8 cellular contexts compared by ENCODE assay signal in the genomic region with DNA sequence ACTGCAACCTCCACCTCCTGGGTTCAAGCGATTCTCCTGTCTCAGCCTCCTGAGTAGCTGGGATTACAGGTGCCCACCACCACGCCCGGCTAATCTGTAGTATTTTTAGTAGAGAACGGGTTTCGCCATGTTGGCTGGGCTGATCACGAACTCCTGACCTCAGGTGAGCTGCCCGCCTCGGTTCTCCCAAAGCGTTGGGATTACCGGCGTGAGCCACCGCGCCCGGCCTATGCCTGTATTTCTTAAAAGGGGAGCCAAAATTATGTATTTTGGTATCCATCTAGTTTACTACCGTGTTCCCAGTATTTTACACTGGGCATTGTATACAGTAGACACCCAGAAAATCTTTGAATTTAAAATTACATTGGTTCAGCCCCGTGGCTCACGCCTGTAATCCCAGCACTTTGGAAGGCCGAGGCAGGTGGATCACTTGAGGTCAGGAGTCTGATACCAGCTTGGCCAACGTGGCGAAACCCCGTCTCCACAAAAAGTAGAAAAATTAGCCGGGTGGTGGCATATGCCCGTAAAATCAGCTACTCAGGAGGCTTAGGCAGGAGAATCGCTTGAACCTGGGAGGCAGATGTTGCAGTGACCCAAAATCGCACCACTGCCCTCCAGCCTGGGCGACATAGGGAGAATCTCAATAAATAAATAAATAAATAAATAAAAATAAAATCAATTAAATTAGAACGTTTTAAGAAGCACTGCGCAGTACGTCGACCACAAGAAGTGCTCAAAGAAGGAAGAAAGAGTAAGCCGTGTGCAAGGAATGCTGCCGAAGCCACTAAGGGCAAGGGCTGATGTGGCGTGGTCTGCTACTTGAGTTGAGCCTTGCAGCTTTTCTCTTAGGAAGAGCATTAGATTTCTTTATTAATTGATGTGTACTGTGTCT. TPM values are rescaled to one million over a fixed set of nuclear protein-coding genes. Genes with fewer than 3 reads are reported as not detected.
A peak's percentile ranks its signal among the peaks of the same experiment; 100 is the strongest.
DNase-seq lines count a peak whose midpoint lies in the region; ATAC-seq, FAIRE-seq and TF ChIP-seq lines count a peak whose summit lies in the region.

No MANE protein-coding gene starts in this region.

- peak; percentile 65 for DNase-seq in DMS79 treated with DMSO at 0.1 percent for 48 hours (lab: John Stamatoyannopoulos, UW)
- no peak for DNase-seq in effector memory CD4-positive, alpha-beta T cell
- peak in 1 of 6 donors; percentile 52 for DNase-seq in pancreas
- DNase-seq in putamen (ENCODE audit: low spot score) = no peak
- no peak for DNase-seq in activated gamma-delta T cell (lab: John Stamatoyannopoulos, UW)

- peak overlapping the region; percentile 69 for H3K4me2 ChIP-seq in OCI-LY1 (ENCODE audit: low read length)

- WGBS in pancreas, 2 donors = 84 to 89% methylated on average over 33 of the region's 33 CpGs

- peaks cover 32% of the 10 kb centered on the region for H3K79me2 ChIP-seq in OCI-LY1 (ENCODE audit: insufficient read depth, low read length)

- H3K9me3 ChIP-seq in OCI-LY1 (ENCODE audit: low read length) (no peaks in the 10 kb centered on the region), pancreas (no peaks in the 10 kb centered on the region)
- H3K9me3 ChIP-seq in effector memory CD4-positive, alpha-beta T cell (ENCODE audit: control insufficient read depth, low read length) = no peaks in the 10 kb centered on the region

- H3K4me3 ChIP-seq in OCI-LY1 (ENCODE audit: low read depth, low read length, poor library complexity, severe bottlenecking) = peak overlapping the region; percentile 81
- H3K4me3 ChIP-seq in effector memory CD4-positive, alpha-beta T cell (ENCODE audit: insufficient read depth, low read depth, low read length, poor library complexity, severe bottlenecking) = peak overlapping the region; percentile 66
- H3K4me3 ChIP-seq in pancreas = peak overlapping the region in 2 of 4 donors; percentile 55 to 71

- peaks cover 31% of the 10 kb centered on the region for H3K4me1 ChIP-seq in OCI-LY1 (ENCODE audit: insufficient read depth, low read length, severe bottlenecking)
- H3K4me1 ChIP-seq in effector memory CD4-positive, alpha-beta T cell (ENCODE audit: control insufficient read depth, insufficient read depth, low read length, poor library complexity, severe bottlenecking) = peaks cover 33% of the 10 kb centered on the region
- peaks cover 12 to 25% (median 22%) of the 10 kb centered on the region in 3 donors for H3K4me1 ChIP-seq in pancreas

- H3K27me3 ChIP-seq in OCI-LY1 (ENCODE audit: insufficient read depth, low read length) (no peaks in the 10 kb centered on the region), pancreas (no peaks in the 10 kb centered on the region)
- H3K27me3 ChIP-seq in effector memory CD4-positive, alpha-beta T cell (replicated peaks; ENCODE audit: control insufficient read depth, insufficient read depth, low read length, poor library complexity, severe bottlenecking) = no peaks in the 10 kb centered on the region

- peak overlapping the region; percentile 88 for H3K27ac ChIP-seq in OCI-LY1 (ENCODE audit: low read depth, low read length, poor library complexity, severe bottlenecking)
- peak overlapping the region; percentile 100 for H3K27ac ChIP-seq in effector memory CD4-positive, alpha-beta T cell (ENCODE audit: insufficient read depth, low read length, poor library complexity, severe bottlenecking)
- peak overlapping the region; percentile 76 to 98 (median 94) for H3K27ac ChIP-seq in pancreas

- peak overlapping the region; percentile 48; the same call in 1 of the 2 replicates for H2AFZ ChIP-seq in OCI-LY1 (ENCODE audit: low read length)

- H3F3A ChIP-seq in OCI-LY1 (ENCODE audit: insufficient read depth, low read length) = no peaks in the 10 kb centered on the region

- H4K20me1 ChIP-seq in OCI-LY1 (ENCODE audit: insufficient read depth, low read length) = 0 out of 2 replicates have a peak, but pooled peaks cover 4% of the 10 kb centered on the region

- H3K9ac ChIP-seq in OCI-LY1 (ENCODE audit: low read length) = peak overlapping the region; percentile 85

- H3K9me2 ChIP-seq in OCI-LY1 (ENCODE audit: low read depth, low read length) = no peaks in the 10 kb centered on the region

- no peak for FAIRE-seq in pancreas (lab: Jason Lieb, UNC)

- intact Hi-C loops in pancreas (cut with DNase I) = no loop called here

- H3K36me3 ChIP-seq in OCI-LY1 (ENCODE audit: insufficient read depth, low read length) = peaks cover 24% of the 10 kb centered on the region
- peaks cover 4% of the 10 kb centered on the region for H3K36me3 ChIP-seq in effector memory CD4-positive, alpha-beta T cell (ENCODE audit: control insufficient read depth, insufficient read depth, low read length)
- no peaks in the 10 kb centered on the region for H3K36me3 ChIP-seq in pancreas

- no peak for TF ChIP-seq CTCF in OCI-LY1 (IDR thresholded peaks at IDR 0.05; ENCODE audit: low read length)
- TF ChIP-seq CTCF in pancreas (IDR thresholded peaks at IDR 0.05) = no peak

- no peak for ATAC-seq in pancreas
- no peak for ATAC-seq in GM19455 (IDR thresholded peaks at IDR 0.05; ENCODE audit: unreplicated experiment)
- no peak for ATAC-seq in GM21619 (IDR thresholded peaks at IDR 0.05; ENCODE audit: unreplicated experiment)

RNA-seq across cellular contexts. Expression of gene THRAP3, which starts 1.5 kb away (rescaled TPM):
- 10 to 100 TPM; 24.0 to 54.7 (median 34.8) TPM for total RNA-seq in pancreas
- polyA plus RNA-seq in pancreas = 10 to 100 TPM; 17.0 to 27.5 TPM
